ENCODE assay signal across 8 cellular contexts in the genomic region with DNA sequence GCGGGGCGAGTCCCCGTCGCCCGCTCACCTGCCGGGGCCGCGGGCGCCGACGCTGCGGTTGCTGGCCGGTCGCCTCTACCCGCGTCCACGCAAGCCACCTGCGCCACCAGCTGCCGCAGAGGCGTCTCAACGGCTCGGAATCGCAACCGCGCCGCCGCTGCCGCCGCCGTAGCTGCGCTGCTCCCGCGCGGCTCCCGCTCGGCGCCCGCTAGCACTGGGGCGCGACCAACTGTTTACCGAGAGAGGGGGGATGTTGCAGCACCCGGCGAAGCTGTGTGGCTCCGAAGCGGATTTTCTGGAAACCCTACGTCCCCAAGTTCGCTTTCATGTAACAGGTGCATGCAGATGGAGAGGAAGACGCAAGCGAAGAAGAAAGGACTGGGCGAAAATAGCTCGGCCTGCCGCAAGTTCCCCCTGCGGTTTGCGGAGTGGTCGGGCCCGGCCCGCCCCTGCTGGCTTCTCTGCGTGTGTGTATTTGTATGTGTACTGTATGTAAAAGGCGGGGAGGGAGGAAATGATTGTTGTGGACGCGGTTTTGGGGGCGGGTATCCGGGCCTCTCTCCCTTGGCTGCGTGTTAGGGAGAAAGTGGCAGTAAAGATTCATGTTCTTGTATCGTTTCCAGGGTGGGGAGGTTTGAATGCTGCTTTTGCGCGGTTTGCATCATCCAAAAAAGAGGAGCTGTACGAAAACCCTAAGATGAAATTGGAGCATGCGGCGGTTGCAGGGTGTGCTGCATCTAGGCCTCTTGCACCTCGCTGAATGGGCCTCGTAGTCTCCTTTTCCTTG. TPM values are rescaled to one million over a fixed set of nuclear protein-coding genes. Genes with fewer than 3 reads are reported as not detected.
DNase-seq lines count a peak whose midpoint lies in the region; ATAC-seq, FAIRE-seq and TF ChIP-seq lines count a peak whose summit lies in the region.

A gene (minus strand): TSS at position 182 of the 787 bp plus-strand sequence. CDS start 782 bp downstream, outside the sequence.

- 1% methylated on average over 67 of the region's 72 CpGs; no CpG with 5 or more reads in 1 of the 2 experiments for WGBS in H1 (ENCODE audit: extremely low coverage in 1 of 2, insufficient coverage in 1 of 2, insufficient read length in 1 of 2, insufficient replicate concordance in 2 of 2, low coverage in 1 of 2, low lambda C conversion rate in 2 of 2, missing lambda C conversion rate in 1 of 2), 2 experiments
- no CpG with 5 or more reads among the region's 72 CpGs for WGBS in mesendoderm (ENCODE audit: extremely low coverage, insufficient coverage, low lambda C conversion rate)

- peak; percentile 75 for ATAC-seq in GM21360 (IDR thresholded peaks at IDR 0.05; ENCODE audit: unreplicated experiment)

- H3K9ac ChIP-seq in H1 (replicated peaks in 1 of 4; ENCODE audit: extremely low read depth in 1 of 4, low read depth in 3 of 4, low read length in 3 of 4) (peak within 1 kb of the TSS; percentile 93 to 99 (median 97)), mesendoderm (ENCODE audit: low read length) (peak within 1 kb of the TSS; percentile 89)

- no peak for TF ChIP-seq RAD21 in H1 (IDR thresholded peaks at IDR 0.05 in 1 of 2, conservative IDR thresholded peaks at IDR 0.05 in 1 of 2; ENCODE audit: low read depth in 2 of 2, low read length in 2 of 2)

- DNase-seq in COLO668 (lab: John Stamatoyannopoulos, UW; ENCODE audit: unreplicated experiment) (peak; percentile 90), HT-29 (ENCODE audit: low spot score) (peak; percentile 84), H1 (ENCODE audit: low read depth in 1 of 2, low spot score in 2 of 2) (peak; percentile 69 to 86), mesendoderm (peak; percentile 89)
- peak; percentile 74 for DNase-seq in NK-92 treated with Interleukin-12 subunit alpha and Interleukin-12 subunit beta, amount 100 ng/mL, for 24 hours (lab: John Stamatoyannopoulos, UW)
- DNase-seq in activated CD8-positive, alpha-beta memory T cell treated with anti-CD3 and anti-CD28 coated beads for 4 hours (ENCODE audit: low read depth in 2 of 2): peak; percentile 62 to 64
- DNase-seq in stimulated activated CD8-positive, alpha-beta memory T cell treated with anti-CD3 and anti-CD28 coated beads, Interleukin-12 subunit alpha, Interleukin-12 subunit beta, amount 100 ng/mL, for 4 hours (ENCODE audit: low read depth): peak; percentile 72

- H3K18ac ChIP-seq in H1 (ENCODE audit: extremely low read depth, low read length) (peak within 1 kb of the TSS; percentile 96), mesendoderm (ENCODE audit: low read length) (peak within 1 kb of the TSS; percentile 97)

- H4K5ac ChIP-seq in H1 (ENCODE audit: insufficient read length, low read depth, low read length): peak within 1 kb of the TSS; percentile 96
- no peak within 1 kb of the TSS for H4K5ac ChIP-seq in mesendoderm (ENCODE audit: low read length)

- H3K79me1 ChIP-seq in H1 (ENCODE audit: low read depth, low read length): no peaks in the 10 kb centered on the region; the same call in 1 of the 2 replicates
- H3K79me1 ChIP-seq in mesendoderm (ENCODE audit: low read length): peaks cover 4% of the 10 kb centered on the region

- H2AFZ ChIP-seq in H1 (ENCODE audit: low read length): no peak within 1 kb of the TSS

- 0 out of 4 replicates have a peak, but pooled peaks of 1 of the 3 experiments have one; percentile 1 for TF ChIP-seq CTCF in H1 (IDR thresholded peaks at IDR 0.05; ENCODE audit: control extremely low read depth in 1 of 3, insufficient read depth in 1 of 3, low read depth in 1 of 3, low read length in 3 of 3)

- peaks cover 3% of the 10 kb centered on the region; the same call in 1 of the 2 replicates for H3K23me2 ChIP-seq in H1 (ENCODE audit: low read depth, low read length)

- peaks cover 26 to 51% of the 10 kb centered on the region in 2 experiments for H3K79me2 ChIP-seq in H1 (ENCODE audit: control insufficient read depth in 1 of 2, insufficient read depth in 2 of 2, low read length in 2 of 2)
- peaks cover 29% of the 10 kb centered on the region for H3K79me2 ChIP-seq in mesendoderm (ENCODE audit: control insufficient read depth, insufficient read depth, low read length)

- H2BK20ac ChIP-seq in H1 (ENCODE audit: low read length): peak within 1 kb of the TSS; percentile 24; the same call in 1 of the 2 replicates

- POLR2A ChIA-PET in H1 (lab: Charles Lee; ENCODE audit: partially characterized antibody): interaction anchor here (0.6 to 5.9 kb wide), 25 partner anchors 9 to 459 kb away, joined by 3 to 133 read pairs (median 7); a partner anchor contains a TSS

- H3K27me3 ChIP-seq in H1 (replicated peaks in 1 of 4; ENCODE audit: control insufficient read depth in 3 of 4, extremely low read depth in 1 of 4, insufficient read depth in 3 of 4, low read length in 3 of 4) (no peaks in the 10 kb centered on the region), mesendoderm (ENCODE audit: insufficient read depth, low read length, poor library complexity) (no peaks in the 10 kb centered on the region)

- peak; percentile 79 to 81 for TF ChIP-seq POLR2A in H1 (IDR thresholded peaks at IDR 0.05; ENCODE audit: control extremely low read depth in 1 of 2, low read depth in 2 of 2, low read length in 2 of 2)

- H3K56ac ChIP-seq in H1 (replicated peaks; ENCODE audit: insufficient read length, low read depth, low read length): peak within 1 kb of the TSS; percentile 89
- H3K56ac ChIP-seq in mesendoderm (ENCODE audit: low read length): peak within 1 kb of the TSS; percentile 87

- H3K36me3 ChIP-seq in H1 (ENCODE audit: control insufficient read depth in 2 of 4, insufficient read depth in 4 of 4, low read length in 3 of 4) (peaks cover 11 to 40% (median 20%) of the 10 kb centered on the region in 4 experiments), mesendoderm (ENCODE audit: control insufficient read depth, insufficient read depth, low read length) (no peaks in the 10 kb centered on the region)

- no peak for FAIRE-seq in H1 (lab: Jason Lieb, UNC)

- peak within 1 kb of the TSS; percentile 100 for H3K27ac ChIP-seq in H1 (ENCODE audit: low read depth, low read length)
- H3K27ac ChIP-seq in mesendoderm (ENCODE audit: low read depth, low read length): peak within 1 kb of the TSS; percentile 97

- peak within 1 kb of the TSS; percentile 99; the same call in 1 of the 2 replicates for H4K8ac ChIP-seq in H1 (ENCODE audit: extremely low read depth, insufficient read depth, low read length)
- no peak within 1 kb of the TSS for H4K8ac ChIP-seq in mesendoderm (ENCODE audit: low read depth, low read length)

- H2BK5ac ChIP-seq in H1 (ENCODE audit: low read depth, low read length) (peak within 1 kb of the TSS; percentile 99), mesendoderm (ENCODE audit: low read length) (peak within 1 kb of the TSS; percentile 97)

- H4K91ac ChIP-seq in H1 (replicated peaks; ENCODE audit: insufficient read length, low read length): peak within 1 kb of the TSS; percentile 83

- peak within 1 kb of the TSS; percentile 96; the same call in 1 of the 2 replicates for H2BK12ac ChIP-seq in H1 (ENCODE audit: low read depth, low read length)

- no peak within 1 kb of the TSS for H3K14ac ChIP-seq in H1 (ENCODE audit: insufficient read length)

- H3K4me2 ChIP-seq in H1 (ENCODE audit: insufficient read depth in 1 of 2, low read depth in 2 of 2, low read length in 2 of 2) (peak within 1 kb of the TSS; percentile 70 to 79), mesendoderm (ENCODE audit: low read length) (peak within 1 kb of the TSS; percentile 73)

- H3K4me3 ChIP-seq in H1 (ENCODE audit: extremely low read depth in 1 of 4, insufficient read depth in 2 of 4, low read depth in 3 of 4, low read length in 4 of 4): peak within 1 kb of the TSS; percentile 87 to 97 (median 94)
- peak within 1 kb of the TSS; percentile 74 for H3K4me3 ChIP-seq in mesendoderm (ENCODE audit: low read length)

- CTCF ChIA-PET in H1 (lab: Charles Lee; ENCODE audit: partially characterized antibody): interaction anchor here (0.7 to 1.9 kb wide), 5 partner anchors 15 to 88 kb away, joined by 3 to 4 read pairs (median 4); a partner anchor contains a TSS

- H3K4me1 ChIP-seq in H1 (replicated peaks in 1 of 4; ENCODE audit: control insufficient read depth in 3 of 4, insufficient read depth in 4 of 4, low read length in 3 of 4) (peaks cover 7 to 18% (median 8%) of the 10 kb centered on the region in 4 experiments; a peak in 6 of 7 replicates), mesendoderm (ENCODE audit: control insufficient read depth, low read depth, low read length) (peaks cover 10% of the 10 kb centered on the region)

- H2BK15ac ChIP-seq in H1 (ENCODE audit: low read length) (no peak within 1 kb of the TSS; the same call in 1 of the 2 replicates), mesendoderm (replicated peaks; ENCODE audit: low read depth) (no peak within 1 kb of the TSS)

- H2BK120ac ChIP-seq in H1 (replicated peaks; ENCODE audit: low read depth, low read length) (no peak within 1 kb of the TSS), mesendoderm (ENCODE audit: low read depth, low read length) (peak within 1 kb of the TSS; percentile 79)

- H2AK5ac ChIP-seq in H1 (ENCODE audit: low read depth, low read length): peak within 1 kb of the TSS; percentile 43; the same call in 1 of the 2 replicates
- no peak within 1 kb of the TSS for H2AK5ac ChIP-seq in mesendoderm (ENCODE audit: low read length)

- H3K9me3 ChIP-seq in H1 (ENCODE audit: insufficient read depth in 2 of 2, low read depth in 1 of 2, low read length in 1 of 2): no peaks in the 10 kb centered on the region

- TF ChIP-seq EP300 in H1 (IDR thresholded peaks at IDR 0.05; ENCODE audit: borderline replicate concordance in 1 of 2, low read depth in 2 of 2, low read length in 2 of 2): peak in 1 of 2 experiments; percentile 98; a peak in 2 of 3 replicates

- H3K23ac ChIP-seq in H1 (ENCODE audit: insufficient read length) (no peak within 1 kb of the TSS), mesendoderm (ENCODE audit: low read length) (no peak within 1 kb of the TSS)

- peaks cover 13 to 27% of the 10 kb centered on the region in 2 experiments for H4K20me1 ChIP-seq in H1 (replicated peaks in 1 of 2; ENCODE audit: control insufficient read depth in 1 of 2, insufficient read depth in 2 of 2, low read length in 2 of 2)

- H3K4ac ChIP-seq in H1 (replicated peaks; ENCODE audit: insufficient read length, low read depth, low read length) (peak within 1 kb of the TSS; percentile 63), mesendoderm (ENCODE audit: low read depth, low read length) (peak within 1 kb of the TSS; percentile 74)

TF ChIP-seq in H1, 55 proteins besides CTCF, POLR2A, EP300 and RAD21 (continues in another document):
- TF ChIP-seq JUND (IDR thresholded peaks at IDR 0.05; ENCODE audit: low read length): peak; percentile 98

RNA-seq across cellular contexts. Expression of the gene that starts here (rescaled TPM):
- total RNA-seq in HT-29 (2014; rRNA removed; shearing (Covaris generic)): 27.0 and 40.7 TPM in 2 replicates
- 368 and 387 TPM in 2 replicates for total RNA-seq in H1 (2021; fragmentation: NEBNext Ultra II Directional; extraction: Animal tissue kit (Norgen Biotek cat#: 25700))
- 31.6 and 63.3 TPM in 2 replicates for polyA plus RNA-seq in H1 (2011; rRNA removed)
- polyA plus RNA-seq in H1 (2011; cell fraction: cytosol; rRNA removed): 157 TPM
- polyA plus RNA-seq in H1 (2011; cell fraction: nucleus; rRNA removed): 89.6 TPM
- 236 to 429 TPM (median 255 TPM) in 4 replicates for polyA plus RNA-seq in H1 (2012, experiment 1 of 2)
- polyA plus RNA-seq in H1 (2012, experiment 2 of 2): 73.9 TPM
- polyA plus RNA-seq in H1 (2013, experiment 1 of 2): 444 TPM
- polyA plus RNA-seq in H1 (2013, experiment 2 of 2): 435 TPM
- 45.3 and 46.2 TPM in 2 replicates for polyA minus RNA-seq in H1 (2011; rRNA and poly(A)+ RNA removed)
- 143 TPM for polyA minus RNA-seq in H1 (2011; cell fraction: cytosol; rRNA and poly(A)+ RNA removed)
- 239 TPM for polyA minus RNA-seq in H1 (2011; cell fraction: nucleus; rRNA and poly(A)+ RNA removed)
- 315 TPM for polyA plus RNA-seq in mesendoderm (2013, experiment 1 of 2)
- polyA plus RNA-seq in mesendoderm (2013, experiment 2 of 2): 328 TPM

Comparison
In these comparisons a context has a peak if more than half of its experiments do, and no peak if none do; other contexts are left out.
1. Peak in every context shown above with its lines: DNase-seq, ATAC-seq, H3K4me3 ChIP-seq and H3K27ac ChIP-seq.